Comparison of ENCODE assay signal across 8 cellular contexts in genomic region chr16:87909203-87909935, GRCh38. TPM values are rescaled to one million over a fixed set of nuclear protein-coding genes. Genes with fewer than 3 reads are reported as not detected.
DNase-seq lines count a peak whose midpoint lies in the region; ATAC-seq and TF ChIP-seq lines count a peak whose summit lies in the region.
"Not testable (repeated sequence)": the region's sequence is repeated elsewhere in the genome, so short reads cannot be mapped to it uniquely, and the experiment has no call there.

No MANE protein-coding gene starts in this region.

- H3K36me3 Mint-ChIP-seq in naive B cell, result not testable (repeated sequence)

- TF ChIP-seq CTCF in KMS-11 (conservative IDR thresholded peaks at IDR 0.05; ENCODE audit: low read depth, low read length) (peak; percentile 85), esophagus muscularis mucosa (IDR thresholded peaks at IDR 0.05) (peak; percentile 83 to 93 (median 89))

- DNase-seq in DMS153 (lab: John Stamatoyannopoulos, UW) (peak; percentile 19), RPMI7951 (ENCODE audit: low read depth) (peak; percentile 57), naive B cell (peak; percentile 73)
- DNase-seq in activated T-cell treated with anti-CD3 and anti-CD28 coated beads, Interleukin-2, amount 50 U/mL, for 48 hours, result peak; percentile 97
- not testable (repeated sequence) for DNase-seq in esophagus muscularis mucosa (ENCODE audit: extremely low spot score)
- DNase-seq in stimulated activated CD8-positive, alpha-beta memory T cell treated with anti-CD3 and anti-CD28 coated beads, Interleukin-7, amount 100 ng/mL, for 48 hours (ENCODE audit: extremely low read depth in 1 of 2, low read depth in 1 of 2), result peak; percentile 73 to 74

- not testable (repeated sequence) for TF ChIP-seq POLR2A in esophagus muscularis mucosa (IDR thresholded peaks at IDR 0.05; ENCODE audit: low read depth)

- not testable (repeated sequence) for H3K4me1 ChIP-seq in KMS-11 (ENCODE audit: low read depth, poor library complexity, severe bottlenecking)
- peaks cover 4 to 16% (median 14%) of the 10 kb centered on the region in 4 donors for H3K4me1 ChIP-seq in esophagus muscularis mucosa

- H3K79me2 ChIP-seq in KMS-11 (ENCODE audit: insufficient read depth, low read depth), result not testable (repeated sequence)

- H3K4me1 Mint-ChIP-seq in naive B cell, result peaks cover 6 to 11% (median 10%) of the 10 kb centered on the region in 3 donors

- peak overlapping the region; percentile 44; the same call in 1 of the 2 replicates for H2AFZ ChIP-seq in KMS-11 (ENCODE audit: low read depth)

- H3K9ac ChIP-seq in KMS-11, result not testable (repeated sequence)

- peak overlapping the region; percentile 36; the same call in 1 of the 2 replicates for H3K4me2 ChIP-seq in KMS-11

- H3K9me3 Mint-ChIP-seq in naive B cell, result not testable (repeated sequence)

- intact Hi-C loops in esophagus muscularis mucosa (cut with DNase I), result not testable (repeated sequence)

- H3K4me3 ChIP-seq in KMS-11 (IDR thresholded peaks at IDR 0.05; ENCODE audit: insufficient read depth, low read depth, low read length); esophagus muscularis mucosa: not testable (repeated sequence)

- peak overlapping the region in 5 of 6 donors; percentile 21 to 87 (median 49) for H3K27ac Mint-ChIP-seq in naive B cell

- not testable (repeated sequence) for H3K27ac ChIP-seq in KMS-11; esophagus muscularis mucosa (replicated peaks in 1 of 4)

- H3K4me3 Mint-ChIP-seq in naive B cell, result peak overlapping the region in 5 of 8 donors; percentile 1 to 66 (median 27)

- TF ChIP-seq EP300 in esophagus muscularis mucosa (IDR thresholded peaks at IDR 0.05), result not testable (repeated sequence)

- peaks cover 4 to 32% (median 17%) of the 10 kb centered on the region in 3 donors for H3K27me3 Mint-ChIP-seq in naive B cell

- not testable (repeated sequence) for H4K20me1 ChIP-seq in KMS-11 (ENCODE audit: insufficient read depth)

- not testable (repeated sequence) for H3K9me3 ChIP-seq in esophagus muscularis mucosa

- ATAC-seq in GM21723 (IDR thresholded peaks at IDR 0.05; ENCODE audit: unreplicated experiment), result peak; percentile 83
- peak; percentile 86 to 93 for ATAC-seq in naive B cell (ENCODE audit: low read depth in 2 of 2)

- not testable (repeated sequence) for H3K36me3 ChIP-seq in KMS-11 (ENCODE audit: insufficient read depth); esophagus muscularis mucosa

- WGBS in esophagus muscularis mucosa, result 38% methylated on average over 26 of the region's 36 CpGs

- H3K27me3 ChIP-seq in KMS-11 (ENCODE audit: insufficient read depth, low read depth) (peaks cover 42% of the 10 kb centered on the region), esophagus muscularis mucosa (peaks cover 0 to 49% (median 0%) of the 10 kb centered on the region in 4 donors)

RNA-seq across cellular contexts. Expression of gene CA5A, which starts 27.0 kb away (rescaled TPM):
- total RNA-seq in RPMI7951 (2014; rRNA removed; shearing (Covaris generic)), result not detected in 2 replicates
- total RNA-seq in esophagus muscularis mucosa, result not detected
- polyA plus RNA-seq in naive B cell (ENCODE audit: low read depth in 6 of 6), result not detected

RNA-seq across cellular contexts. Expression of gene SLC7A5, which starts 40.1 kb away (rescaled TPM):
- 27.3 and 31.8 TPM in 2 replicates for total RNA-seq in RPMI7951 (2014; rRNA removed; shearing (Covaris generic))
- total RNA-seq in esophagus muscularis mucosa, result 10 to 100 TPM in 1 of 4 donors, 1 to 10 TPM in 3; 3.3 to 17.7 (median 4.3) TPM
- 1 to 10 TPM in 4 of 6 donors, under 1 TPM in 2; 0.56 to 2.2 (median 1.7) TPM for polyA plus RNA-seq in naive B cell (ENCODE audit: low read depth in 6 of 6)

RNA-seq across cellular contexts. Expression of gene BANP, which starts 41.9 kb away (rescaled TPM):
- total RNA-seq in RPMI7951 (2014; rRNA removed; shearing (Covaris generic)), result 15.3 and 15.5 TPM in 2 replicates
- 10 to 100 TPM; 18.9 to 33.6 (median 28.2) TPM for total RNA-seq in esophagus muscularis mucosa
- polyA plus RNA-seq in naive B cell (ENCODE audit: low read depth in 6 of 6), result 10 to 100 TPM; 24.3 to 40.1 (median 28.5) TPM
